In the genomic region with DNA sequence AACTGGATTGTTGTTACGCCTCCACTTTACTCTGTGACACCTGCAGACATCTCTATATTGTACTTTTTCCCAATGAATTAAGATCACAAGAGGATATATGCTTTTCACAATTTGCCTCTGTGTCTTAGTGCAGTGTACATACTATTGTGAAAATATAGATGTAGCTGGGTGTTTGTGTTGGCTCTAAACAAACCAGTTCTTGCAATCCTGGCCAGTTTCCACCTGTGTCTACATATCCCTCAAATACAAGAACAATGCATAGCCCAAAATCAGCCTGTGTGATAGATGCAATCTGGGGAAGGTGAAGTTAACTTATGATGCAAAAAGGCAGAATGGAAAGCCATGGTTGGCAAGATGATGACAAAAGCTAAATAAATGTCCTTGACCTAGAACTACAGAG, we compare ENCODE assay signal across 22 cellular contexts. TPM values are rescaled to one million over a fixed set of nuclear protein-coding genes. Genes with fewer than 3 reads are reported as not detected.
DNase-seq lines count a peak whose midpoint lies in the region; ATAC-seq and TF ChIP-seq lines count a peak whose summit lies in the region.
"Had no signal": no experiment of that assay in that cellular context is flagged by ENCODE, and none has a peak within 500 bp of the region (broad histone marks: within the 10 kb centered on the region; RNA-seq: fewer than 3 reads in every experiment).

No MANE protein-coding gene starts in this region.

- peak; percentile 79 for DNase-seq in MCF 10A (ENCODE audit: unreplicated experiment)
- no peak for DNase-seq in mammary epithelial cell
- DNase-seq in T-cell: no peak
- DNase-seq in fibroblast of gingiva (ENCODE audit: low read depth): peak; percentile 31
- no peak for DNase-seq in stimulated activated effector memory CD8-positive, alpha-beta T cell treated with anti-CD3 and anti-CD28 coated beads, Interleukin-12 subunit alpha, Interleukin-12 subunit beta, amount 100 ng/mL, for 72 hours (ENCODE audit: low spot score in 2 of 2)
- no peak for DNase-seq in CD1c-positive myeloid dendritic cell (ENCODE audit: extremely low spot score)
- DNase-seq: AML-193, Calu3, DMS79 treated with DMSO at 0.1 percent for 48 hours, GF-D8, GOT3, H7 had no signal

- H3K36me3 ChIP-seq in mammary epithelial cell (ENCODE audit: insufficient read depth, low read length): no peaks in the 10 kb centered on the region
- H3K36me3 ChIP-seq in gastroesophageal sphincter: no peaks in the 10 kb centered on the region

- intact Hi-C loops in MCF 10A (cut with micrococcal nuclease): no loop called here
- intact Hi-C loops in mammary epithelial cell (cut with micrococcal nuclease): no loop called here

- ATAC-seq in T-cell (replicated peaks in 1 of 4) (no peak), gastroesophageal sphincter (no peak), HG02798 (IDR thresholded peaks at IDR 0.05; ENCODE audit: poor library complexity, unreplicated experiment) (no peak)
- no peak for ATAC-seq in stimulated activated effector memory CD8-positive, alpha-beta T cell treated with anti-CD3 and anti-CD28 coated beads, Interleukin-12 subunit alpha, Interleukin-12 subunit beta, amount 100 ng/mL, for 72 hours
- ATAC-seq: A549, HCT116, HepG2 had no signal

- POLR2A ChIA-PET in MCF 10A (lab: Yijun Ruan, JAX): no interaction called here
- POLR2A ChIA-PET in T-cell (lab: Charles Lee): no interaction called here

- H3K9me3 Mint-ChIP-seq in MCF 10A (ENCODE audit: unreplicated experiment): no peaks in the 10 kb centered on the region
- no peaks in the 10 kb centered on the region for H3K9me3 Mint-ChIP-seq in T-cell
- H3K9me3 Mint-ChIP-seq in stimulated activated effector memory CD8-positive, alpha-beta T cell treated with anti-CD3 and anti-CD28 coated beads, Interleukin-12 subunit alpha, Interleukin-12 subunit beta, amount 100 ng/mL, for 72 hours: no peaks in the 10 kb centered on the region
- H3K9me3 Mint-ChIP-seq: CD14-positive monocyte, HFFc6 had no signal

- H3K4me2 ChIP-seq in mammary epithelial cell (ENCODE audit: insufficient read depth, low read depth, low read length): no peak overlapping the region
- H3K4me2 ChIP-seq: A549 had no signal

- no peak overlapping the region for H3K4me3 ChIP-seq in mammary epithelial cell (replicated peaks in 1 of 3; ENCODE audit: insufficient read depth in 1 of 3, low read depth in 2 of 3, low read length in 3 of 3)
- no peak overlapping the region for H3K4me3 ChIP-seq in gastroesophageal sphincter
- H3K4me3 ChIP-seq: A549 had no signal

- H3K79me2 ChIP-seq in mammary epithelial cell (ENCODE audit: insufficient read depth, low read length): no peaks in the 10 kb centered on the region

- H3K9ac ChIP-seq in mammary epithelial cell (ENCODE audit: insufficient read depth, low read length): no peak overlapping the region

- H3K27ac ChIP-seq in mammary epithelial cell (ENCODE audit: insufficient read depth, low read depth, low read length) (no peak overlapping the region), gastroesophageal sphincter (no peak overlapping the region)
- H3K27ac ChIP-seq: 22Rv1, A549 had no signal

- BruUV-seq in MCF 10A (replicated peaks; lab: Mats Ljungman, UMichigan): no TSS peak
- no TSS peak for BruUV-seq in mammary epithelial cell (replicated peaks; lab: Mats Ljungman, UMichigan)

- in situ Hi-C loops in mammary epithelial cell (cut with MboI; ENCODE audit: low sequenced_read_pairs in 2 of 2): loop anchor here in 1 of 2 donors (25.0 kb wide), 2 partner anchors 667 to 1067 kb away; no protein-coding TSS in a partner anchor

- H3K4me3 Mint-ChIP-seq in MCF 10A (ENCODE audit: unreplicated experiment): no peak overlapping the region
- no peak overlapping the region for H3K4me3 Mint-ChIP-seq in T-cell
- H3K4me3 Mint-ChIP-seq in stimulated activated effector memory CD8-positive, alpha-beta T cell treated with anti-CD3 and anti-CD28 coated beads, Interleukin-12 subunit alpha, Interleukin-12 subunit beta, amount 100 ng/mL, for 72 hours: no peak overlapping the region
- H3K4me3 Mint-ChIP-seq: CD14-positive monocyte, HFFc6, IgD-negative memory B cell had no signal

- CTCF ChIA-PET in MCF 10A (lab: Yijun Ruan, JAX) (interaction anchor here (1.3 kb wide), 1 partner anchor 112 kb away, joined by 4 read pairs; no protein-coding TSS in a partner anchor), mammary epithelial cell (lab: Charles Lee; ENCODE audit: low non-redundant PET) (no interaction called here), T-cell (lab: Charles Lee) (interaction anchor here in 1 of 2 donors (0.6 kb wide), 1 partner anchor 42 kb away, joined by 3 read pairs; no protein-coding TSS in a partner anchor)

- dilution Hi-C loops in mammary epithelial cell (cut with HindIII; ENCODE audit: low sequenced_read_pairs): no loop called here

- no peak for TF ChIP-seq CTCF in MCF 10A (IDR thresholded peaks at IDR 0.05; ENCODE audit: unreplicated experiment)
- TF ChIP-seq CTCF in mammary epithelial cell (conservative IDR thresholded peaks at IDR 0.05 in 1 of 2, IDR thresholded peaks at IDR 0.05 in 1 of 2; ENCODE audit: extremely low read depth in 1 of 2, insufficient read depth in 1 of 2, low read depth in 1 of 2, low read length in 2 of 2): no peak
- no peak for TF ChIP-seq CTCF in gastroesophageal sphincter (IDR thresholded peaks at IDR 0.05)

- H3K36me3 Mint-ChIP-seq in MCF 10A (ENCODE audit: insufficient read depth, unreplicated experiment): peaks cover 7% of the 10 kb centered on the region
- H3K36me3 Mint-ChIP-seq in T-cell: no peaks in the 10 kb centered on the region
- H3K36me3 Mint-ChIP-seq in stimulated activated effector memory CD8-positive, alpha-beta T cell treated with anti-CD3 and anti-CD28 coated beads, Interleukin-12 subunit alpha, Interleukin-12 subunit beta, amount 100 ng/mL, for 72 hours: no peaks in the 10 kb centered on the region
- H3K36me3 Mint-ChIP-seq: CD14-positive monocyte, IgD-negative memory B cell had no signal

- peak overlapping the region; percentile 40 for H3K27ac Mint-ChIP-seq in MCF 10A (ENCODE audit: low read depth, unreplicated experiment)
- H3K27ac Mint-ChIP-seq in T-cell: peak overlapping the region; percentile 97 to 99
- H3K27ac Mint-ChIP-seq in stimulated activated effector memory CD8-positive, alpha-beta T cell treated with anti-CD3 and anti-CD28 coated beads, Interleukin-12 subunit alpha, Interleukin-12 subunit beta, amount 100 ng/mL, for 72 hours: peak overlapping the region; percentile 16
- H3K27ac Mint-ChIP-seq: HFFc6, IgD-negative memory B cell had no signal

- WGBS in mammary epithelial cell (ENCODE audit: low coverage, missing lambda C conversion rate): 100% methylated on average over 1 of the region's 1 CpG
- 86 to 100% methylated on average over 1 of the region's 1 CpG for WGBS in gastroesophageal sphincter (ENCODE audit: low coverage in 1 of 2), 2 donors

- H3K27me3 ChIP-seq in mammary epithelial cell (ENCODE audit: insufficient read depth, low read length): no peaks in the 10 kb centered on the region
- no peaks in the 10 kb centered on the region for H3K27me3 ChIP-seq in gastroesophageal sphincter

- H3K9me3 ChIP-seq in mammary epithelial cell (replicated peaks; ENCODE audit: insufficient read depth, low read length) (no peaks in the 10 kb centered on the region), gastroesophageal sphincter (no peaks in the 10 kb centered on the region)
- H3K9me3 ChIP-seq: A549 had no signal

- TF ChIP-seq POLR2A in gastroesophageal sphincter (IDR thresholded peaks at IDR 0.05): no peak

- H3K27me3 Mint-ChIP-seq in MCF 10A (ENCODE audit: insufficient read depth, unreplicated experiment) (no peaks in the 10 kb centered on the region), T-cell (no peaks in the 10 kb centered on the region)

- TF ChIP-seq EP300 in gastroesophageal sphincter (IDR thresholded peaks at IDR 0.05): no peak

- no peaks in the 10 kb centered on the region for H4K20me1 ChIP-seq in mammary epithelial cell (ENCODE audit: insufficient read depth, low read length)

- peaks cover 44% of the 10 kb centered on the region for H3K4me1 Mint-ChIP-seq in MCF 10A (ENCODE audit: insufficient read depth, unreplicated experiment)
- peaks cover 44 to 54% (median 48%) of the 10 kb centered on the region in 3 donors for H3K4me1 Mint-ChIP-seq in T-cell
- peaks cover 46% of the 10 kb centered on the region for H3K4me1 Mint-ChIP-seq in stimulated activated effector memory CD8-positive, alpha-beta T cell treated with anti-CD3 and anti-CD28 coated beads, Interleukin-12 subunit alpha, Interleukin-12 subunit beta, amount 100 ng/mL, for 72 hours

- H2AFZ ChIP-seq in mammary epithelial cell (ENCODE audit: low read depth, low read length): no peak overlapping the region

- H3K4me1 ChIP-seq in mammary epithelial cell (ENCODE audit: insufficient read depth, low read length) (peaks cover 9% of the 10 kb centered on the region), gastroesophageal sphincter (no peaks in the 10 kb centered on the region)

RNA-seq across cellular contexts. Expression of gene DLD, which starts 36.5 kb away (rescaled TPM):
- 83.0 and 85.7 TPM in 2 replicates for total RNA-seq in MCF 10A (2022)
- 10 to 100 TPM; 52.7 to 89.8 TPM for total RNA-seq in mammary epithelial cell
- 118 TPM for polyA plus RNA-seq in mammary epithelial cell
- polyA minus RNA-seq in mammary epithelial cell: 60.8 TPM
- total RNA-seq in T-cell: 10 to 100 TPM; 32.3 to 63.6 (median 41.9) TPM
- 100 to 1,000 TPM in 3 of 4 donors, 10 to 100 TPM in 1; 79.3 to 246 (median 148) TPM for total RNA-seq in gastroesophageal sphincter

RNA-seq across cellular contexts. Expression of gene SLC26A3, which starts 51.4 kb away (rescaled TPM):
- total RNA-seq in MCF 10A (2022): not detected in 2 replicates
- not detected for total RNA-seq in mammary epithelial cell
- polyA plus RNA-seq in mammary epithelial cell: not detected
- not detected for polyA minus RNA-seq in mammary epithelial cell
- under 1 TPM in 3 of 5 donors, not detected in 2; 0.33 to 0.93 (median 0.70) TPM for total RNA-seq in T-cell
- 10 to 100 TPM in 2 of 4 donors, 1 to 10 TPM in 1, under 1 TPM in 1; 0.81 to 13.1 (median 8.6) TPM for total RNA-seq in gastroesophageal sphincter
- total RNA-seq: Calu3, H7, HFFc6 had no signal
- polyA plus RNA-seq: A549, BJ, CD14-positive monocyte, IgD-negative memory B cell had no signal

Comparison
In these comparisons a context has a peak if more than half of its experiments do, and no peak if none do; other contexts are left out.
1. DNase-seq: peak in MCF 10A (single experiment) and fibroblast of gingiva (single experiment); none in mammary epithelial cell (single experiment), T-cell (0 of 34), stimulated activated effector memory CD8-positive, alpha-beta T cell treated with anti-CD3 and anti-CD28 coated beads, Interleukin-12 subunit alpha, Interleukin-12 subunit beta, amount 100 ng/mL, for 72 hours (0 of 2) and CD1c-positive myeloid dendritic cell (single experiment).
2. H3K27ac Mint-ChIP-seq: peak in every context shown above with its lines; median percentile 98 in T-cell; 40 in MCF 10A; 16 in stimulated activated effector memory CD8-positive, alpha-beta T cell treated with anti-CD3 and anti-CD28 coated beads, Interleukin-12 subunit alpha, Interleukin-12 subunit beta, amount 100 ng/mL, for 72 hours.